Comparison of ENCODE assay signal across 1 cellular context in the genomic region with DNA sequence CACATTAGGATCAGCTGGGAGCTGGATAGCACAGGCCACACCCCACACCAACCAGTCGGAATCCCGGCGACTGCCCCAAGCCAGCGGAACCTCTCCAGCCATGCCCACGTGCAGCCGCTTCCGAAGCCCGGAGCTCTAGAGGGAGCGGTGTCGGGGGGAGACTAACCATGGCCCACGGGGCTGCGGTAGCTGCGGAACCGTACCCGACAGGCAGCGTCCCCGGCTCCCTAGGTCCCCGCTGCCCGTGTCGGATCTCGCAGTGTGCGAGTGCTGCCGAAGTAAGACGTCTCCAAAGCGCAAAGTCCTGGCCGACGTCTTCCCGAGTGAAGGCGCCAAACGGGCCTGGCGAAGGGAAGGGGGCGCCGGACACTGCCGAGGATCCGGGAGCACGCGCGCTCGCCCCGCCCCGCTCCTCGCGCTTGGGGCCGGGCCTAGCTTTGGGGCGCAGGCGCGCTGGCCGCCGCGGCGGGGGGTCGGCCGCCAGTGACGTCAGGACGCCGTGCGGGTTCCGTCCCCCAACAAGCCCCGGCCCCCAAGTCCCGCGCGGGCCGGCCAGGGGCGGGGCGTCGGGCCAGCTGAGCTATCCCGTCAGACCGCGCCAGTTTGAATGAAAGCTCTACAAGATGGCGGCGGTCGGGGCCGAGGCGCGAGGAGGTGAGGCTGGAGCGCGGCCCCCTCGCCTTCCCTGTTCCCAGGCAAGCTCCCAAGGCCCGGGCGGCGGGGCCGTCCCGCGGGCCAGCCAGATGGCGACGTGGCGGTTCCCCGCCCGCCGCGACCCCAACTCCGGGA.
TF ChIP-seq lines count a peak whose summit lies in the region.

SUV39H2 (plus strand) TSS at position 601 of the 789 bp plus-strand sequence; CDS start at position 624, 23 bp downstream.

TF ChIP-seq in HepG2, 621 proteins besides CTCF, POLR2A, EP300 and RAD21 (continued from another document and continues in another):
- TF ChIP-seq ARID5B (CRISPR knock-in tag; IDR thresholded peaks at IDR 0.05) = peak; percentile 52; the same call in 1 of the 2 replicates
- TF ChIP-seq ZNF280B (CRISPR knock-in tag; IDR thresholded peaks at IDR 0.05; ENCODE audit: borderline replicate concordance) = no peak
- TF ChIP-seq GFI1 (CRISPR knock-in tag; IDR thresholded peaks at IDR 0.05; ENCODE audit: borderline replicate concordance) = peak; percentile 61; the same call in 1 of the 2 replicates
- TF ChIP-seq ZNF737 (CRISPR knock-in tag; IDR thresholded peaks at IDR 0.05; ENCODE audit: borderline replicate concordance) = no peak
- TF ChIP-seq, protein P1, sequence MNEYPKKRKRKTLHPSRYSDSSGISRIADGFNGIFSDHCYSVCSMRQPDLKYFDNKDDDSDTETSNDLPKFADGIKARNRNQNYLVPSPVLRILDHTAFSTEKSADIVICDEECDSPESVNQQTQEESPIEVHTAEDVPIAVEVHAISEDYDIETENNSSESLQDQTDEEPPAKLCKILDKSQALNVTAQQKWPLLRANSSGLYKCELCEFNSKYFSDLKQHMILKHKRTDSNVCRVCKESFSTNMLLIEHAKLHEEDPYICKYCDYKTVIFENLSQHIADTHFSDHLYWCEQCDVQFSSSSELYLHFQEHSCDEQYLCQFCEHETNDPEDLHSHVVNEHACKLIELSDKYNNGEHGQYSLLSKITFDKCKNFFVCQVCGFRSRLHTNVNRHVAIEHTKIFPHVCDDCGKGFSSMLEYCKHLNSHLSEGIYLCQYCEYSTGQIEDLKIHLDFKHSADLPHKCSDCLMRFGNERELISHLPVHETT (CRISPR knock-in tag; conservative IDR thresholded peaks at IDR 0.05) = no peak
- TF ChIP-seq SMARCE1 (IDR thresholded peaks at IDR 0.05; ENCODE audit: borderline replicate concordance) = no peak
- TF ChIP-seq HNRNPL (IDR thresholded peaks at IDR 0.05; ENCODE audit: low read depth, low read length) = no peak
- TF ChIP-seq MED13 (CRISPR knock-in tag; IDR thresholded peaks at IDR 0.05) = peak; percentile 53; the same call in 1 of the 2 replicates
- TF ChIP-seq ZNF501 (CRISPR knock-in tag; IDR thresholded peaks at IDR 0.05) = peak; percentile 68; the same call in 1 of the 2 replicates
- TF ChIP-seq ARID2 (CRISPR knock-in tag; IDR thresholded peaks at IDR 0.05; ENCODE audit: borderline replicate concordance) = 0 out of 2 replicates have a peak, but pooled peaks have one; percentile 19
- peak; percentile 90; the same call in 1 of the 2 replicates for TF ChIP-seq ZNF235 (CRISPR knock-in tag; IDR thresholded peaks at IDR 0.05; ENCODE audit: borderline replicate concordance)
- no peak; the same call in 1 of the 2 replicates for TF ChIP-seq HOXD1 (CRISPR knock-in tag; IDR thresholded peaks at IDR 0.05)
- TF ChIP-seq BORCS8-MEF2B (CRISPR knock-in tag; IDR thresholded peaks at IDR 0.05) = no peak; the same call in none of the 2 replicates
- TF ChIP-seq ZNF567 (CRISPR knock-in tag; IDR thresholded peaks at IDR 0.05; ENCODE audit: borderline replicate concordance) = no peak
- TF ChIP-seq KAT2B (IDR thresholded peaks at IDR 0.05; ENCODE audit: borderline replicate concordance, low read depth, low read length) = no peak
- no peak for TF ChIP-seq SP5 (CRISPR knock-in tag; IDR thresholded peaks at IDR 0.05; ENCODE audit: borderline replicate concordance, low read depth)
- TF ChIP-seq TEAD2 (CRISPR knock-in tag; IDR thresholded peaks at IDR 0.05) = no peak
- TF ChIP-seq HES4 (CRISPR knock-in tag; IDR thresholded peaks at IDR 0.05; ENCODE audit: borderline replicate concordance) = 0 out of 2 replicates have a peak, but pooled peaks have one; percentile 27
- TF ChIP-seq ZGPAT (CRISPR knock-in tag; IDR thresholded peaks at IDR 0.05) = peak; percentile 67; the same call in 1 of the 2 replicates
- no peak; the same call in 1 of the 2 replicates for TF ChIP-seq ZNF451 (CRISPR knock-in tag; IDR thresholded peaks at IDR 0.05)
- TF ChIP-seq SAFB2 (CRISPR knock-in tag; IDR thresholded peaks at IDR 0.05; ENCODE audit: borderline replicate concordance, low read depth) = 0 out of 2 replicates have a peak, but pooled peaks have one; percentile 15
- TF ChIP-seq ZNF329 (CRISPR knock-in tag; IDR thresholded peaks at IDR 0.05; ENCODE audit: low read depth) = peak; percentile 70; the same call in 1 of the 2 replicates
- TF ChIP-seq ZNF10 (CRISPR knock-in tag; IDR thresholded peaks at IDR 0.05; ENCODE audit: borderline replicate concordance, low read depth) = no peak
- TF ChIP-seq TAF15 (IDR thresholded peaks at IDR 0.05; ENCODE audit: low read depth, low read length, poor library complexity, severe bottlenecking) = peak; percentile 23
- no peak; the same call in 1 of the 2 replicates for TF ChIP-seq PITX1 (CRISPR knock-in tag; IDR thresholded peaks at IDR 0.05)
- TF ChIP-seq NONO (IDR thresholded peaks at IDR 0.05) = no peak
- peak; percentile 46 for TF ChIP-seq NONO (CRISPR knock-in tag; conservative IDR thresholded peaks at IDR 0.05)
- TF ChIP-seq, protein P2, sequence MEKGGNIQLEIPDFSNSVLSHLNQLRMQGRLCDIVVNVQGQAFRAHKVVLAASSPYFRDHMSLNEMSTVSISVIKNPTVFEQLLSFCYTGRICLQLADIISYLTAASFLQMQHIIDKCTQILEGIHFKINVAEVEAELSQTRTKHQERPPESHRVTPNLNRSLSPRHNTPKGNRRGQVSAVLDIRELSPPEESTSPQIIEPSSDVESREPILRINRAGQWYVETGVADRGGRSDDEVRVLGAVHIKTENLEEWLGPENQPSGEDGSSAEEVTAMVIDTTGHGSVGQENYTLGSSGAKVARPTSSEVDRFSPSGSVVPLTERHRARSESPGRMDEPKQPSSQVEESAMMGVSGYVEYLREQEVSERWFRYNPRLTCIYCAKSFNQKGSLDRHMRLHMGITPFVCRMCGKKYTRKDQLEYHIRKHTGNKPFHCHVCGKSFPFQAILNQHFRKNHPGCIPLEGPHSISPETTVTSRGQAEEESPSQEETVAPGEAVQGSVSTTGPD (CRISPR knock-in tag; IDR thresholded peaks at IDR 0.05) = no peak
- 0 out of 2 replicates have a peak, but pooled peaks have one; percentile 50 for TF ChIP-seq ELF1 (CRISPR knock-in tag; IDR thresholded peaks at IDR 0.05)
- TF ChIP-seq, protein P3, sequence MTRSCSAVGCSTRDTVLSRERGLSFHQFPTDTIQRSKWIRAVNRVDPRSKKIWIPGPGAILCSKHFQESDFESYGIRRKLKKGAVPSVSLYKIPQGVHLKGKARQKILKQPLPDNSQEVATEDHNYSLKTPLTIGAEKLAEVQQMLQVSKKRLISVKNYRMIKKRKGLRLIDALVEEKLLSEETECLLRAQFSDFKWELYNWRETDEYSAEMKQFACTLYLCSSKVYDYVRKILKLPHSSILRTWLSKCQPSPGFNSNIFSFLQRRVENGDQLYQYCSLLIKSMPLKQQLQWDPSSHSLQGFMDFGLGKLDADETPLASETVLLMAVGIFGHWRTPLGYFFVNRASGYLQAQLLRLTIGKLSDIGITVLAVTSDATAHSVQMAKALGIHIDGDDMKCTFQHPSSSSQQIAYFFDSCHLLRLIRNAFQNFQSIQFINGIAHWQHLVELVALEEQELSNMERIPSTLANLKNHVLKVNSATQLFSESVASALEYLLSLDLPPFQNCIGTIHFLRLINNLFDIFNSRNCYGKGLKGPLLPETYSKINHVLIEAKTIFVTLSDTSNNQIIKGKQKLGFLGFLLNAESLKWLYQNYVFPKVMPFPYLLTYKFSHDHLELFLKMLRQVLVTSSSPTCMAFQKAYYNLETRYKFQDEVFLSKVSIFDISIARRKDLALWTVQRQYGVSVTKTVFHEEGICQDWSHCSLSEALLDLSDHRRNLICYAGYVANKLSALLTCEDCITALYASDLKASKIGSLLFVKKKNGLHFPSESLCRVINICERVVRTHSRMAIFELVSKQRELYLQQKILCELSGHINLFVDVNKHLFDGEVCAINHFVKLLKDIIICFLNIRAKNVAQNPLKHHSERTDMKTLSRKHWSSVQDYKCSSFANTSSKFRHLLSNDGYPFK (CRISPR knock-in tag; IDR thresholded peaks at IDR 0.05; ENCODE audit: borderline replicate concordance) = peak; percentile 38; the same call in 1 of the 2 replicates
- peak; percentile 78; the same call in 1 of the 2 replicates for TF ChIP-seq KDM5B (CRISPR knock-in tag; IDR thresholded peaks at IDR 0.05; ENCODE audit: borderline replicate concordance)
- TF ChIP-seq FOXC1 (CRISPR knock-in tag; IDR thresholded peaks at IDR 0.05; ENCODE audit: borderline replicate concordance) = peak; percentile 63
- peak; percentile 77 for TF ChIP-seq HDAC1 (CRISPR knock-in tag; IDR thresholded peaks at IDR 0.05)
- TF ChIP-seq GZF1 (CRISPR knock-in tag; IDR thresholded peaks at IDR 0.05) = 0 out of 2 replicates have a peak, but pooled peaks have one; percentile 58
- TF ChIP-seq FOXM1 (CRISPR knock-in tag; IDR thresholded peaks at IDR 0.05) = no peak
- no peak for TF ChIP-seq ZNF713 (CRISPR knock-in tag; IDR thresholded peaks at IDR 0.05)
- peak; percentile 56 for TF ChIP-seq ZNF431 (CRISPR knock-in tag; IDR thresholded peaks at IDR 0.05; ENCODE audit: borderline replicate concordance, low read depth)
- no peak for TF ChIP-seq AGO1 (IDR thresholded peaks at IDR 0.05; ENCODE audit: low read depth, low read length, poor library complexity, severe bottlenecking)
- TF ChIP-seq KDM5A (IDR thresholded peaks at IDR 0.05; ENCODE audit: borderline replicate concordance, low read length) = peak; percentile 72; the same call in 1 of the 2 replicates
- TF ChIP-seq ZSCAN22 (CRISPR knock-in tag; IDR thresholded peaks at IDR 0.05) = no peak
- TF ChIP-seq ZSCAN20 (CRISPR knock-in tag; IDR thresholded peaks at IDR 0.05; ENCODE audit: borderline replicate concordance) = peak; percentile 30; the same call in 1 of the 2 replicates
- TF ChIP-seq, protein P4, sequence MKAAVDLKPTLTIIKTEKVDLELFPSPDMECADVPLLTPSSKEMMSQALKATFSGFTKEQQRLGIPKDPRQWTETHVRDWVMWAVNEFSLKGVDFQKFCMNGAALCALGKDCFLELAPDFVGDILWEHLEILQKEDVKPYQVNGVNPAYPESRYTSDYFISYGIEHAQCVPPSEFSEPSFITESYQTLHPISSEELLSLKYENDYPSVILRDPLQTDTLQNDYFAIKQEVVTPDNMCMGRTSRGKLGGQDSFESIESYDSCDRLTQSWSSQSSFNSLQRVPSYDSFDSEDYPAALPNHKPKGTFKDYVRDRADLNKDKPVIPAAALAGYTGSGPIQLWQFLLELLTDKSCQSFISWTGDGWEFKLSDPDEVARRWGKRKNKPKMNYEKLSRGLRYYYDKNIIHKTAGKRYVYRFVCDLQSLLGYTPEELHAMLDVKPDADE (CRISPR knock-in tag; IDR thresholded peaks at IDR 0.05) = no peak
- TF ChIP-seq HOXA7 (CRISPR knock-in tag; IDR thresholded peaks at IDR 0.05) = no peak
- TF ChIP-seq, protein P5, sequence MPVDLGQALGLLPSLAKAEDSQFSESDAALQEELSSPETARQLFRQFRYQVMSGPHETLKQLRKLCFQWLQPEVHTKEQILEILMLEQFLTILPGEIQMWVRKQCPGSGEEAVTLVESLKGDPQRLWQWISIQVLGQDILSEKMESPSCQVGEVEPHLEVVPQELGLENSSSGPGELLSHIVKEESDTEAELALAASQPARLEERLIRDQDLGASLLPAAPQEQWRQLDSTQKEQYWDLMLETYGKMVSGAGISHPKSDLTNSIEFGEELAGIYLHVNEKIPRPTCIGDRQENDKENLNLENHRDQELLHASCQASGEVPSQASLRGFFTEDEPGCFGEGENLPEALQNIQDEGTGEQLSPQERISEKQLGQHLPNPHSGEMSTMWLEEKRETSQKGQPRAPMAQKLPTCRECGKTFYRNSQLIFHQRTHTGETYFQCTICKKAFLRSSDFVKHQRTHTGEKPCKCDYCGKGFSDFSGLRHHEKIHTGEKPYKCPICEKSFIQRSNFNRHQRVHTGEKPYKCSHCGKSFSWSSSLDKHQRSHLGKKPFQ (CRISPR knock-in tag; IDR thresholded peaks at IDR 0.05; ENCODE audit: insufficient replicate concordance) = peak; percentile 40
